8 cellular contexts compared by ENCODE assay signal in the genomic region with DNA sequence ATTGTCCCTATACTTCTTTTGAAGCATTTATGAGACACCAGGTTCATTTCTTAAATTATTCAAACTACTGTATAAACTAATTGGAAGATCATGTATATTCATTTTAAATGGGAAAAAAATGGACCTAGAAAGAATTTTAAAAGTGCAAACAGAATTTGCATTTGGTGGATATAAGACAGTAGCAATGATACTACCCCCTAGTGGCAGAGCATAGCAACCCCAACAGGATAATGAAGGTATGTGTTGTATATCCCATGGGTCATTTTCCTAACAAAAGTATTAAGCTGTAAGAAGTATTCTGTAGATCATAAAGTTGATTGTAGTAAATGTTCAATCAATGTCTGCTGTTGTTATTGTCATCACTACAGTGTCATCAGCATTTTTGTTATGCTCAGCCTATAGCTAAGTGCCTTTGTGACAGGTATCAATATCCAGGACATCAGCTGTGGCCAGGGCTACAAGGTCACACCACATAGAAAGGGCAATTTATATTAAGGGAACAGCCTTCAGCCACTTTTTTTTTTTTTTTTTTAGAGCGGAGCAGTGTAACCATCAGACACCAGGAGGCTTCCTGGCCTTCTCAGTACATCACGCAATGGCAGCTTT.
DNase-seq lines count a peak whose midpoint lies in the region; ATAC-seq and TF ChIP-seq lines count a peak whose summit lies in the region.

No MANE protein-coding gene starts in this region.

- H3K9me3 ChIP-seq in endodermal cell (ENCODE audit: control insufficient read depth, low read length), result no peaks in the 10 kb centered on the region

- peak; percentile 93 for TF ChIP-seq CTCF in endodermal cell (conservative IDR thresholded peaks at IDR 0.05)
- peak; percentile 83 for TF ChIP-seq CTCF in nephron progenitor cell (IDR thresholded peaks at IDR 0.05)

- H3K36me3 Mint-ChIP-seq in activated T-cell treated with anti-CD3 and anti-CD28 coated beads, Interleukin-2, amount 50 U/mL, for 4 hours (ENCODE audit: insufficient read depth), result no peaks in the 10 kb centered on the region
- H3K36me3 Mint-ChIP-seq in endodermal cell (ENCODE audit: low read depth) (no peaks in the 10 kb centered on the region), nephron progenitor cell (ENCODE audit: low read depth) (no peaks in the 10 kb centered on the region)

- no peak overlapping the region for H3K9ac ChIP-seq in endodermal cell (ENCODE audit: extremely low read depth, low read length, poor library complexity, severe bottlenecking)

- WGBS in endodermal cell (ENCODE audit: insufficient coverage in 1 of 2, insufficient read length in 1 of 2), 2 experiments, result 54% methylated on average over 2 of the region's 2 CpGs; no CpG with 5 or more reads in 1 of the 2 experiments

- H3K27ac Mint-ChIP-seq in endodermal cell (no peak overlapping the region), nephron progenitor cell (no peak overlapping the region)

- no peaks in the 10 kb centered on the region for H3K4me1 ChIP-seq in endodermal cell (ENCODE audit: control insufficient read depth, insufficient read depth, low read length)

- peaks cover 8% of the 10 kb centered on the region for H3K27me3 Mint-ChIP-seq in activated T-cell treated with anti-CD3 and anti-CD28 coated beads, Interleukin-2, amount 50 U/mL, for 4 hours (ENCODE audit: low read depth)
- peaks cover 2% of the 10 kb centered on the region for H3K27me3 Mint-ChIP-seq in endodermal cell (ENCODE audit: insufficient read depth)
- H3K27me3 Mint-ChIP-seq in nephron progenitor cell (ENCODE audit: low read depth, poor library complexity), result peaks cover 10% of the 10 kb centered on the region

- in situ Hi-C loops in KBM-7 (cut with MboI; ENCODE audit: low pct_unique_long_range_greater_than_20kb, low sequenced_read_pairs), result no loop called here

- no peaks in the 10 kb centered on the region for H3K9me3 Mint-ChIP-seq in activated T-cell treated with anti-CD3 and anti-CD28 coated beads, Interleukin-2, amount 50 U/mL, for 4 hours
- H3K9me3 Mint-ChIP-seq in endodermal cell, result peaks cover 2% of the 10 kb centered on the region
- H3K9me3 Mint-ChIP-seq in nephron progenitor cell, result peaks cover 16% of the 10 kb centered on the region

- H3K4me1 Mint-ChIP-seq in activated T-cell treated with anti-CD3 and anti-CD28 coated beads, Interleukin-2, amount 50 U/mL, for 4 hours (ENCODE audit: low read depth), result no peaks in the 10 kb centered on the region
- H3K4me1 Mint-ChIP-seq in endodermal cell, result no peaks in the 10 kb centered on the region
- H3K4me1 Mint-ChIP-seq in nephron progenitor cell, result no peaks in the 10 kb centered on the region

- no peak overlapping the region for H3K27ac ChIP-seq in endodermal cell (ENCODE audit: low read depth, low read length)

- no peak overlapping the region for H3K4me3 ChIP-seq in endodermal cell (ENCODE audit: low read length)

- H3K4me3 Mint-ChIP-seq in activated T-cell treated with anti-CD3 and anti-CD28 coated beads, Interleukin-2, amount 50 U/mL, for 4 hours, result no peak overlapping the region
- H3K4me3 Mint-ChIP-seq in endodermal cell (no peak overlapping the region), nephron progenitor cell (no peak overlapping the region)

- ATAC-seq in activated T-cell treated with anti-CD3 and anti-CD28 coated beads, Interleukin-2, amount 50 U/mL, for 4 hours, result peak in 1 of 2 donors; percentile 43
- ATAC-seq in HG03520 (IDR thresholded peaks at IDR 0.05; ENCODE audit: unreplicated experiment), result no peak

- H3K36me3 ChIP-seq in endodermal cell (ENCODE audit: control insufficient read depth, insufficient read depth, low read length), result no peaks in the 10 kb centered on the region

- peak; percentile 19 for DNase-seq in activated T-cell treated with anti-CD3 and anti-CD28 coated beads, Interleukin-2, amount 50 U/mL, for 4 hours
- no peak for DNase-seq in activated T-cell treated with anti-CD3 and anti-CD28 coated beads, Interleukin-2, amount 50 U/mL, for 1 hour
- DNase-seq in KBM-7 (peak; percentile 33), SW480 (ENCODE audit: low spot score) (peak; percentile 42), endodermal cell (peak; percentile 53), nephron progenitor cell (peak; percentile 17), GOT3 (lab: John Stamatoyannopoulos, UW) (no peak)

- no peaks in the 10 kb centered on the region for H3K27me3 ChIP-seq in endodermal cell (ENCODE audit: control insufficient read depth, insufficient read depth, low read length, poor library complexity, severe bottlenecking)

Comparison
In these comparisons a context has a peak if more than half of its experiments do, and no peak if none do; other contexts are left out.
1. DNase-seq: peak in activated T-cell treated with anti-CD3 and anti-CD28 coated beads, Interleukin-2, amount 50 U/mL, for 4 hours (single experiment), KBM-7 (single experiment), SW480 (single experiment), endodermal cell (single experiment) and nephron progenitor cell (single experiment); none in activated T-cell treated with anti-CD3 and anti-CD28 coated beads, Interleukin-2, amount 50 U/mL, for 1 hour (single experiment) and GOT3 (single experiment).